Comparison of ENCODE assay signal across 8 cellular contexts in the genomic region with DNA sequence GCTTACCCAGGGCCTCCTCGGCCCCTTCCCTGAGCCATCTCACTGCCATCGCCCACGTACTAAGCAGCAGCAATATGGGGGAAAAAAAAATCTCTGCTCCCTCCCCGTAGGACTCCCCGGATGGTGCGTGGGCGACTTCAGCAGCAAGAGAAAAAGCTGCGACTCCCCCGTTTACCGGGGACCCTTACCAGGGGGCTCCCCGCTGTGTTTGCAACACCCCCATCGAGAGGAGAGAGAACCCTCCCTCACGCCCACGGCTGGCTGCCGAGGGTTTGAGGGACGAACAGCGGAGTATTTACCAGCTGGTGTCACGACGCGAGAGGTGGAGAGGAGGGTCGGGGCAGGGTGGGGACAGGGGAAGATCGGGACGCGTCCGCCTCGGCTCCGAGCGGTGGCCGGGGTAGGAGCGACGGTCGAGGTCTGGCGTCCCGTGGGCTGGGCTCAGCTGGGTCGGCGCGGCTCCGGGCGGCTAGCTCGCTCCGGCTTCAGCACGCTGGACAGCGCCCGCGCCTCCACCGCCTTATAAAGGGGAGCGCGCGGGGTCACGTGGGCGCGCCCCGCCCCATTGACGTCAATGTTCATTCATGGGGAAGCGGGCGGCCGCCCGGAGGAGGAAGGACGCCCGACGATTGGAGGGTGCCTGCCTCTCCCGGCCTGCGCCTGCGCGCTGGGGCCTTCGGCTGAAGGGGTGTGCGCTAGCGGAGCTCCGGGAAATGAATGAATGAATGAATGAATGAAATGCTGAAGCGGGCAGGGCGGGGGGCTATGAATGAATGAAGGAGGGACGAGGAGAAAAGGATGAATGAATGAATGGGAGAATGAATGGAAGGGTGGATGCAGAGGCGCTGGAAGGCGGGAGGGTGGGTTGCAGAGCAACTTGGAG. TPM values are rescaled to one million over a fixed set of nuclear protein-coding genes. Genes with fewer than 3 reads are reported as not detected.
DNase-seq lines count a peak whose midpoint lies in the region; ATAC-seq and TF ChIP-seq lines count a peak whose summit lies in the region.

A gene (minus strand): TSS at position 495 of the 883 bp plus-strand sequence. CDS start 726 bp downstream, outside the sequence.

- DNase-seq in GDM1 (lab: John Stamatoyannopoulos, UW): peak; percentile 89
- peak; percentile 95 for DNase-seq in NCI-H146 (lab: John Stamatoyannopoulos, UW)
- peak; percentile 87 for DNase-seq in T follicular helper cell (ENCODE audit: low read depth)
- peak; percentile 73 for DNase-seq in activated naive CD8-positive, alpha-beta T cell treated with anti-CD3 and anti-CD28 coated beads, Interleukin-2, amount 50 U/mL, for 16 hours (ENCODE audit: low read depth, low spot score)
- peak; percentile 92 to 97 (median 93) for DNase-seq in heart left ventricle
- peak; percentile 85 for DNase-seq in prostate gland (ENCODE audit: low spot score)
- DNase-seq in upper lobe of right lung: peak; percentile 96

- H3K27me3 ChIP-seq in heart left ventricle (peaks cover 50 to 95% (median 74%) of the 10 kb centered on the region in 9 donors), prostate gland (replicated peaks; ENCODE audit: insufficient read depth) (peaks cover 27% of the 10 kb centered on the region), upper lobe of right lung (peaks cover 74% of the 10 kb centered on the region)

- intact Hi-C loops in heart left ventricle (cut with DNase I): no loop called here
- intact Hi-C loops in prostate gland (cut with DNase I): no loop called here
- intact Hi-C loops in upper lobe of right lung (cut with DNase I): no loop called here

- ATAC-seq in HG02759 (IDR thresholded peaks at IDR 0.05; ENCODE audit: unreplicated experiment): peak; percentile 82
- peak; percentile 92 to 97 (median 94) for ATAC-seq in heart left ventricle
- peak; percentile 92 for ATAC-seq in upper lobe of right lung

- TF ChIP-seq CTCF in heart left ventricle (IDR thresholded peaks at IDR 0.05) (no peak), prostate gland (IDR thresholded peaks at IDR 0.05) (peak in 1 of 4 experiments; percentile 37), upper lobe of right lung (IDR thresholded peaks at IDR 0.05) (no peak)

- H3K4me3 ChIP-seq in heart left ventricle (peak within 1 kb of the TSS in 8 of 12 donors; percentile 10 to 49 (median 33)), prostate gland (no peak within 1 kb of the TSS), upper lobe of right lung (no peak within 1 kb of the TSS)

- H3K27ac ChIP-seq in heart left ventricle: no peak within 1 kb of the TSS
- H3K27ac ChIP-seq in prostate gland: no peak within 1 kb of the TSS
- no peak within 1 kb of the TSS for H3K27ac ChIP-seq in upper lobe of right lung

- WGBS in heart left ventricle, 4 donors: 2 to 4% (median 3%) methylated on average over 46 to 74 of the region's 74 CpGs
- WGBS in prostate gland: 3% methylated on average over 66 of the region's 74 CpGs

- H3K4me1 ChIP-seq in heart left ventricle (peaks cover 3 to 53% (median 33%) of the 10 kb centered on the region in 12 donors), prostate gland (replicated peaks) (peaks cover 13% of the 10 kb centered on the region), upper lobe of right lung (peaks cover 38% of the 10 kb centered on the region)

- H3K36me3 ChIP-seq in heart left ventricle (peaks cover 0 to 5% (median 0%) of the 10 kb centered on the region in 9 donors), prostate gland (no peaks in the 10 kb centered on the region), upper lobe of right lung (no peaks in the 10 kb centered on the region)

- H3K9me3 ChIP-seq in heart left ventricle: no peaks in the 10 kb centered on the region
- no peaks in the 10 kb centered on the region for H3K9me3 ChIP-seq in prostate gland
- H3K9me3 ChIP-seq in upper lobe of right lung: no peaks in the 10 kb centered on the region

- TF ChIP-seq POLR2A in heart left ventricle (IDR thresholded peaks at IDR 0.05) (no peak), prostate gland (IDR thresholded peaks at IDR 0.05) (peak; percentile 10)

RNA-seq across cellular contexts. Expression of the gene that starts here (rescaled TPM):
- under 1 TPM in 2 of 9 donors, not detected in 7; 0.09 to 0.19 TPM for total RNA-seq in heart left ventricle
- polyA plus RNA-seq in heart left ventricle: under 1 TPM in 1 of 2 donors, not detected in 1; 0.14 TPM
- under 1 TPM; 0.14 to 0.68 TPM for total RNA-seq in prostate gland
- total RNA-seq in upper lobe of right lung: not detected

Comparison
In these comparisons a context has a peak if more than half of its experiments do, and no peak if none do; other contexts are left out.
1. Peak in DNase-seq, ATAC-seq and H3K4me3 ChIP-seq in heart left ventricle; RNA of the gene not detected or under 1 TPM.
2. Peak in DNase-seq in prostate gland; RNA of the gene not detected or under 1 TPM.
3. Peak in DNase-seq and ATAC-seq in upper lobe of right lung; RNA of the gene not detected or under 1 TPM.